27 cellular contexts compared by ENCODE assay signal in the genomic region with DNA sequence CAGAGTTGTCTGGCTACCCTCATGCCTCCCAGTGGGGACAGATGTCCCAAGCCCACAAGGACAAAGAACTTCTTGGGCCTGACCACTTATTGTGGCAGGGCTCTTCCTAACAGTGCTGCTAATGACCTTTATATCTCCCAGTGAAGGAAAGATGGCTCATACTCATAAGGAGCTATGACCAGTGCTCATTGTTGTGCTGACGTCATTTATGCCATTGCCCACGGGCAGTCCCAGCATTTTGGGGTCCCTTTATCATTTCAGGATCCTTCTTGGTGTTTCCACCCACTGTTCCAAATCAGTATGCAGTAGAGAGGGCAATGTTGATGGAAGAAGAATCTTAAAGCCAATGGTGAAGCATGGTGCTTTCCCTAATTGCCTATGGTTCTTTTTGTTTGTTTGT.
"Had no signal": no experiment of that assay in that cellular context is flagged by ENCODE, and none has a peak within 500 bp of the region (broad histone marks: within the 10 kb centered on the region; RNA-seq: fewer than 3 reads in every experiment).

No MANE protein-coding gene starts in this region.

- H3K27me3 ChIP-seq: stomach, suprapubic skin, testis, thyroid gland, tibial artery, tibial nerve, transverse colon, upper lobe of left lung, upper lobe of right lung, uterus, vagina had no signal

- H3K36me3 ChIP-seq: stomach, suprapubic skin, thoracic aorta, thyroid gland, tibial artery, tibial nerve, transverse colon, upper lobe of left lung, upper lobe of right lung, uterus, vagina had no signal

- H3K9me3 ChIP-seq: testis, thoracic aorta, thyroid gland, tibial artery, upper lobe of left lung, upper lobe of right lung, uterus, vagina had no signal

- DNase-seq: stimulated activated CD4-positive, alpha-beta T cell treated with anti-CD3 and anti-CD28 coated beads, Interleukin-2, amount 100 ng/mL, for 48 hours; stimulated activated CD4-positive, alpha-beta T cell treated with anti-CD3 and anti-CD28 coated beads, Interleukin-4, amount 100 ng/mL, for 1 hour; stimulated activated CD4-positive, alpha-beta T cell treated with anti-CD3 and anti-CD28 coated beads, Interleukin-4, amount 100 ng/mL, for 24 hours; stimulated activated CD4-positive, alpha-beta T cell treated with anti-CD3 and anti-CD28 coated beads, Interleukin-4, amount 100 ng/mL, for 4 hours; stimulated activated CD8-positive, alpha-beta memory T cell treated with anti-CD3 and anti-CD28 coated beads, Interleukin-4, amount 100 ng/mL, for 48 hours; stimulated activated naive B cell treated with anti-CD40 and anti-IgM and Interleukin-4, amounts not matched to agents 10 μg/mL and 1 μg/mL and 100 μg/mL, for 72 hours; stimulated activated naive CD4-positive, alpha-beta T cell; stimulated activated naive CD4-positive, alpha-beta T cell treated with Interleukin-2 at 50 U/mL for 16 hours; stimulated activated naive CD8-positive, alpha-beta T cell treated with anti-CD3 and anti-CD28 coated beads, Interleukin-15, amount 100 ng/mL, for 72 hours; stimulated activated naive CD8-positive, alpha-beta T cell treated with anti-CD3 and anti-CD28 coated beads, Interleukin-15, Interleukin-2, amounts not matched to agents 100 U/mL and 50 U/mL, for 24 hours; stomach; substantia nigra; testis; thyroid gland; tibial artery; transverse colon; trophoblast cell; upper lobe of right lung; uterus had no signal

- ATAC-seq: stimulated activated effector memory CD8-positive, alpha-beta T cell treated with anti-CD3 and anti-CD28 coated beads, Interleukin-12 subunit alpha, Interleukin-12 subunit beta, amount 100 ng/mL, for 72 hours; stimulated activated memory B cell treated with anti-CD40 and anti-IgM and Interleukin-4, amounts not matched to agents 10 μg/mL and 1 μg/mL and 100 μg/mL, for 72 hours; stimulated activated naive B cell treated with anti-CD40 and anti-IgM and Interleukin-4, amounts not matched to agents 10 μg/mL and 1 μg/mL and 100 μg/mL, for 72 hours; stimulated activated naive CD8-positive, alpha-beta T cell treated with anti-CD3 and anti-CD28 coated beads, Interleukin-15, amount 100 ng/mL, for 72 hours; stimulated activated naive CD8-positive, alpha-beta T cell treated with anti-CD3 and anti-CD28 coated beads, Interleukin-15, Interleukin-2, amounts not matched to agents 100 U/mL and 50 U/mL, for 24 hours; upper lobe of right lung had no signal

- H3K4me3 ChIP-seq: stomach, suprapubic skin, testis, thoracic aorta, thyroid gland, tibial artery, tibial nerve, transverse colon, upper lobe of left lung, upper lobe of right lung, uterus, vagina had no signal

- H3K27ac ChIP-seq: stomach, suprapubic skin, testis, thoracic aorta, thyroid gland, tibial artery, tibial nerve, transverse colon, upper lobe of left lung, upper lobe of right lung, uterus, vagina had no signal

- FAIRE-seq: urothelium cell line had no signal

- H3K4me1 ChIP-seq: stomach, suprapubic skin, testis, thyroid gland, tibial artery, tibial nerve, transverse colon, upper lobe of left lung, upper lobe of right lung, uterus, vagina had no signal
